1 cellular context compared by ENCODE assay signal in the genomic region with DNA sequence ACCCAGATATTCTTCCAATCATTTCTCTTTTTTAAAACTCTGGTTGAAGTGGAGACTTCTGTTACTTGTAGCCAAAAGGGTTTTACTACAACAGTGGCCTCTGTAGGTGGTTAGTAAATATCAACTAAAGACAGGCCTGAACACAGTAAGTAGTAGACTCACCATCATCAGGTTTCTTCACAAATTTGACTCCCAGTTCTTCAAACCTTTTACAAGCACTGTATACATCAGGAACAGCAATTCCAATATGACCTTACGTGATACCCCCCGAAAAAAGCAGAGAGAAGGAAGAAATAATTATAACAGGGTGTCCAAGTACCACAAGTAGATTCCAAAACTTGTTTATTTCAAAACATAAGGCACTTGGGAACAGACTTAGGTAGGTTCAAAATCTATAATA.
TF ChIP-seq lines count a peak whose summit lies in the region.

No MANE protein-coding gene starts in this region.

TF ChIP-seq in HepG2, 621 proteins besides CTCF, POLR2A, EP300 and RAD21:
- peak; percentile 92 for TF ChIP-seq CCAR2 (optimal IDR thresholded peaks at IDR 0.05; ENCODE audit: low read depth, low read length)
- TF ChIP-seq ZMAT5 (CRISPR knock-in tag; IDR thresholded peaks at IDR 0.05; ENCODE audit: borderline replicate concordance, low read depth): no peak
